17 cellular contexts compared by ENCODE assay signal in the genomic region with DNA sequence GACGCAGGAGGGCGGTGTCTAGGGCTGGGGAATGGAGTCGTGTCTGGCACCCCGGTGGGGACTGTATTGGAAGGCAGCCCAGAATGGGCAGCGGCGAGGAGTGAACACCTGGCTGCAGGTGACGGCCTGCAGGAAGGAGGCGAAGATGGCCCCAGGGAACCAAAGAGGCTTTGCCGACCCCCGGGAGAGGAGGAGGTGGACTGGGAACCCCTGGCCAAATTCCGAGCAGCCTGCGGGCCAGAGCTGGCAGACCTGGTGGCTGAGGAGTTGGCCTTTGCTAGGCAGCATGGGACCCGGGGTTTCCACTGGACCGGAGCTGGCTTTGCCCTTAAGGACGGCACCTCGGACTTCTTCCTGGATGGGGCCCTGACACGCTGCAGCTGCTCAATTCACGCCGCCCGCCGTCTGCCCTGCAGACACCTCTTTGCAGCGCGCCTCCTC. TPM values are rescaled to one million over a fixed set of nuclear protein-coding genes. Genes with fewer than 3 reads are reported as not detected.
DNase-seq lines count a peak whose midpoint lies in the region; ATAC-seq and TF ChIP-seq lines count a peak whose summit lies in the region.
"Had no signal": no experiment of that assay in that cellular context is flagged by ENCODE, and none has a peak within 500 bp of the region (broad histone marks: within the 10 kb centered on the region; RNA-seq: fewer than 3 reads in every experiment).

No MANE protein-coding gene starts in this region.

- DNase-seq in mammary epithelial cell (no peak), MCF 10A (ENCODE audit: unreplicated experiment) (no peak), NCI-H1105 treated with DMSO at 0.1 percent for 48 hours (lab: John Stamatoyannopoulos, UW) (peak; percentile 60), fibroblast of pulmonary artery (ENCODE audit: low read depth) (peak; percentile 23), sciatic nerve (ENCODE audit: low spot score) (no peak), inferior parietal cortex (ENCODE audit: extremely low spot score) (no peak), psoas muscle (no peak)
- DNase-seq: activated naive CD4-positive, alpha-beta T cell treated with Interleukin-2 at 50 U/mL for 16 hours; body of pancreas; DMS 273 treated with DMSO at 0.1 percent for 48 hours; KG1; kidney glomerular epithelial cell; NCI-H1436; NCI-H510A treated with DMSO at 0.1 percent for 48 hours; stimulated activated CD4-positive, alpha-beta T cell treated with anti-CD3 and anti-CD28 coated beads, Interleukin-12 subunit alpha, Interleukin-12 subunit beta, amount 100 ng/mL, for 4 hours had no signal

- H3K36me3 ChIP-seq in mammary epithelial cell (ENCODE audit: insufficient read depth, low read length) (no peaks in the 10 kb centered on the region), psoas muscle (ENCODE audit: insufficient read depth in 1 of 2, low read depth in 1 of 2) (no peaks in the 10 kb centered on the region)

- no peaks in the 10 kb centered on the region for H3K79me2 ChIP-seq in mammary epithelial cell (ENCODE audit: insufficient read depth, low read length)

- H3K9ac ChIP-seq in mammary epithelial cell (ENCODE audit: insufficient read depth, low read length), result no peak overlapping the region

- BruUV-seq in mammary epithelial cell (replicated peaks; lab: Mats Ljungman, UMichigan), result TSS peak; percentile 48
- no TSS peak for BruUV-seq in MCF 10A (replicated peaks; lab: Mats Ljungman, UMichigan)

- no peaks in the 10 kb centered on the region for H4K20me1 ChIP-seq in mammary epithelial cell (ENCODE audit: insufficient read depth, low read length)

- H3K27ac ChIP-seq in mammary epithelial cell (ENCODE audit: insufficient read depth, low read depth, low read length) (no peak overlapping the region), psoas muscle (no peak overlapping the region)
- H3K27ac ChIP-seq: body of pancreas, HL-60 had no signal

- H2AFZ ChIP-seq in mammary epithelial cell (ENCODE audit: low read depth, low read length), result no peak overlapping the region

- peak; percentile 33 for ATAC-seq in sciatic nerve
- ATAC-seq in HG02884 (IDR thresholded peaks at IDR 0.05; ENCODE audit: unreplicated experiment), result no peak
- ATAC-seq in psoas muscle, result no peak
- ATAC-seq: body of pancreas had no signal

- H3K27me3 ChIP-seq in mammary epithelial cell (ENCODE audit: insufficient read depth, low read length) (no peaks in the 10 kb centered on the region), psoas muscle (ENCODE audit: insufficient read depth in 3 of 3, low read length in 2 of 3) (peaks cover 0 to 2% (median 0%) of the 10 kb centered on the region in 3 donors)
- H3K27me3 ChIP-seq: body of pancreas had no signal

- no peaks in the 10 kb centered on the region for H3K27me3 Mint-ChIP-seq in MCF 10A (ENCODE audit: insufficient read depth, unreplicated experiment)

- CTCF ChIA-PET in mammary epithelial cell (lab: Charles Lee; ENCODE audit: low non-redundant PET) (no interaction called here), MCF 10A (lab: Yijun Ruan, JAX) (no interaction called here)

- H3K4me3 Mint-ChIP-seq in MCF 10A (ENCODE audit: unreplicated experiment), result no peak overlapping the region

- no peak overlapping the region for H3K27ac Mint-ChIP-seq in MCF 10A (ENCODE audit: low read depth, unreplicated experiment)

- H3K36me3 Mint-ChIP-seq in MCF 10A (ENCODE audit: insufficient read depth, unreplicated experiment), result peaks cover 6% of the 10 kb centered on the region

- H3K4me2 ChIP-seq in mammary epithelial cell (ENCODE audit: insufficient read depth, low read depth, low read length), result no peak overlapping the region

- dilution Hi-C loops in mammary epithelial cell (cut with HindIII; ENCODE audit: low sequenced_read_pairs), result loop anchor here (5.0 kb wide), 1 partner anchor 104 kb away; no protein-coding TSS in a partner anchor

- TF ChIP-seq CTCF in mammary epithelial cell (conservative IDR thresholded peaks at IDR 0.05 in 1 of 2, IDR thresholded peaks at IDR 0.05 in 1 of 2; ENCODE audit: extremely low read depth in 1 of 2, insufficient read depth in 1 of 2, low read depth in 1 of 2, low read length in 2 of 2), result no peak
- TF ChIP-seq CTCF in MCF 10A (IDR thresholded peaks at IDR 0.05; ENCODE audit: unreplicated experiment), result no peak
- TF ChIP-seq CTCF in fibroblast of pulmonary artery (IDR thresholded peaks at IDR 0.05; ENCODE audit: low read length, missing control alignments), result no peak
- TF ChIP-seq CTCF in psoas muscle (IDR thresholded peaks at IDR 0.05), result no peak

- H3K4me1 Mint-ChIP-seq in MCF 10A (ENCODE audit: insufficient read depth, unreplicated experiment), result no peaks in the 10 kb centered on the region

- intact Hi-C loops in mammary epithelial cell (cut with micrococcal nuclease) (no loop called here), MCF 10A (cut with micrococcal nuclease) (no loop called here), sciatic nerve (cut with DNase I) (no loop called here), psoas muscle (cut with DNase I) (no loop called here)

- H3K4me3 ChIP-seq in mammary epithelial cell (replicated peaks in 1 of 3; ENCODE audit: insufficient read depth in 1 of 3, low read depth in 2 of 3, low read length in 3 of 3), result no peak overlapping the region
- no peak overlapping the region for H3K4me3 ChIP-seq in fibroblast of pulmonary artery (replicated peaks; ENCODE audit: low read depth, low read length)
- no peak overlapping the region for H3K4me3 ChIP-seq in psoas muscle
- H3K4me3 ChIP-seq: body of pancreas had no signal

- H3K4me1 ChIP-seq in mammary epithelial cell (ENCODE audit: insufficient read depth, low read length) (no peaks in the 10 kb centered on the region), psoas muscle (no peaks in the 10 kb centered on the region)
- H3K4me1 ChIP-seq: body of pancreas had no signal

- 92% methylated on average over 9 of the region's 23 CpGs for WGBS in mammary epithelial cell (ENCODE audit: low coverage, missing lambda C conversion rate)
- 52 to 56% (median 53%) methylated on average over 21 to 23 of the region's 23 CpGs for WGBS in psoas muscle, 3 donors

- POLR2A ChIA-PET in MCF 10A (lab: Yijun Ruan, JAX), result no interaction called here

- no peaks in the 10 kb centered on the region for H3K9me3 Mint-ChIP-seq in MCF 10A (ENCODE audit: unreplicated experiment)

- in situ Hi-C loops in mammary epithelial cell (cut with MboI; ENCODE audit: low sequenced_read_pairs in 2 of 2), result no loop called here

- H3K9me3 ChIP-seq in mammary epithelial cell (replicated peaks; ENCODE audit: insufficient read depth, low read length) (no peaks in the 10 kb centered on the region), psoas muscle (no peaks in the 10 kb centered on the region)
- H3K9me3 ChIP-seq: body of pancreas had no signal

RNA-seq across cellular contexts. Expression of a gene that starts 25.9 kb away (rescaled TPM):
- 1 to 10 TPM; 1.8 to 6.4 TPM for total RNA-seq in mammary epithelial cell
- 0.36 TPM for polyA plus RNA-seq in mammary epithelial cell
- polyA minus RNA-seq in mammary epithelial cell, result 0.21 TPM
- total RNA-seq in MCF 10A (2022), result 4.8 and 5.5 TPM in 2 replicates
- total RNA-seq in sciatic nerve, result 10.7 TPM
- 1 to 10 TPM; 4.3 to 8.0 (median 5.7) TPM for total RNA-seq in psoas muscle
- polyA plus RNA-seq in psoas muscle, result 10 to 100 TPM in 1 of 3 donors, 1 to 10 TPM in 2; 3.0 to 10.5 (median 4.7) TPM

RNA-seq across cellular contexts. Expression of a gene that starts 26.2 kb away (rescaled TPM):
- total RNA-seq in mammary epithelial cell (10 to 100 TPM; 14.0 to 55.7 TPM), MCF 10A (2022) (12.2 and 14.6 TPM in 2 replicates), sciatic nerve (16.9 TPM), psoas muscle (1 to 10 TPM; 2.6 to 4.9 (median 3.1) TPM)
- polyA plus RNA-seq in mammary epithelial cell (46.2 TPM), psoas muscle (1 to 10 TPM; 3.3 to 5.2 (median 3.4) TPM)
- 32.1 TPM for polyA minus RNA-seq in mammary epithelial cell

RNA-seq across cellular contexts. Expression of a gene that starts 59.4 kb away (rescaled TPM):
- total RNA-seq in mammary epithelial cell (10 to 100 TPM; 10.5 to 14.2 TPM), MCF 10A (2022) (16.0 and 24.0 TPM in 2 replicates), sciatic nerve (82.8 TPM), psoas muscle (10 to 100 TPM; 21.8 to 36.2 (median 31.2) TPM)
- polyA plus RNA-seq in mammary epithelial cell (8.5 TPM), psoas muscle (10 to 100 TPM; 15.7 to 26.0 (median 21.2) TPM)
- polyA minus RNA-seq in mammary epithelial cell, result 26.7 TPM

Comparison
In these comparisons a context has a peak if more than half of its experiments do, and no peak if none do; other contexts are left out.
1. DNase-seq: peak in NCI-H1105 treated with DMSO at 0.1 percent for 48 hours (single experiment) and fibroblast of pulmonary artery (single experiment); none in mammary epithelial cell (single experiment), MCF 10A (single experiment), sciatic nerve (single experiment), inferior parietal cortex (single experiment) and psoas muscle (0 of 2).